ENCODE assay signal across 12 cellular contexts in genomic region chr13:99985886-99986527, GRCh38. TPM values are rescaled to one million over a fixed set of nuclear protein-coding genes. Genes with fewer than 3 reads are reported as not detected.
DNase-seq lines count a peak whose midpoint lies in the region; ATAC-seq and TF ChIP-seq lines count a peak whose summit lies in the region.
"Had no signal": no experiment of that assay in that cellular context is flagged by ENCODE, and none has a peak within 500 bp of the region (broad histone marks: within the 10 kb centered on the region; RNA-seq: fewer than 3 reads in every experiment).

No MANE protein-coding gene starts in this region.

- H3K9me3 Mint-ChIP-seq in Calu3 (ENCODE audit: low read depth, unreplicated experiment) = no peaks in the 10 kb centered on the region
- peaks cover 0 to 43% (median 28%) of the 10 kb centered on the region in 7 donors for H3K9me3 Mint-ChIP-seq in naive B cell

- H3K4me3 Mint-ChIP-seq in Calu3 (ENCODE audit: low read depth, unreplicated experiment) (peak overlapping the region; percentile 14), naive B cell (peak overlapping the region in 6 of 8 donors; percentile 5 to 85 (median 56))

- intact Hi-C loops in Calu3 (cut with micrococcal nuclease; ENCODE audit: unreplicated experiment) = no loop called here

- POLR2A ChIA-PET in HEK293T (lab: Yijun Ruan, JAX) = interaction anchor here (0.5 to 4.4 kb wide), 5 partner anchors 15 to 489 kb away, joined by 3 to 31 read pairs (median 4); partner anchors contain the start of gene ZIC5

- H3K27me3 Mint-ChIP-seq in Calu3 (ENCODE audit: unreplicated experiment) (no peaks in the 10 kb centered on the region), naive B cell (peaks cover 48 to 67% (median 48%) of the 10 kb centered on the region in 3 donors)

- DNase-seq in Calu3 (no peak), HEK293T (ENCODE audit: extremely low spot score) (no peak), astrocyte of the hippocampus (ENCODE audit: low read depth, low spot score) (peak; percentile 58), naive B cell (no peak), erythroblast (lab: John Stamatoyannopoulos, UW) (no peak), SKM-1 (lab: John Stamatoyannopoulos, UW; ENCODE audit: unreplicated experiment) (no peak)
- DNase-seq: hippocampal formation; NCI-H510A; stimulated activated CD4-positive, alpha-beta T cell treated with anti-CD3 and anti-CD28 coated beads, Interleukin-15, amount 100 ng/mL, for 24 hours; stomach had no signal

- no peak for TF ChIP-seq CTCF in Calu3 (IDR thresholded peaks at IDR 0.05; ENCODE audit: unreplicated experiment)

- no peak overlapping the region for H3K27ac Mint-ChIP-seq in Calu3 (ENCODE audit: unreplicated experiment)
- peak overlapping the region in 5 of 6 donors; percentile 72 to 98 (median 95) for H3K27ac Mint-ChIP-seq in naive B cell

- no peak for TF ChIP-seq POLR2A in erythroblast (IDR thresholded peaks at IDR 0.05; ENCODE audit: low read length)

- ATAC-seq in naive B cell (ENCODE audit: low read depth in 2 of 2) = no peak
- ATAC-seq in GM19328 (IDR thresholded peaks at IDR 0.05; ENCODE audit: unreplicated experiment) = no peak

- CTCF ChIA-PET in Calu3 (lab: Charles Lee) (no interaction called here), HEK293T (lab: Yijun Ruan, JAX) (no interaction called here)

- H3K36me3 Mint-ChIP-seq in Calu3 (ENCODE audit: insufficient read depth, unreplicated experiment) (peaks cover 4% of the 10 kb centered on the region), naive B cell (peaks cover 9 to 14% of the 10 kb centered on the region in 2 donors)

- H3K4me1 Mint-ChIP-seq in Calu3 (ENCODE audit: low read depth, unreplicated experiment) (no peaks in the 10 kb centered on the region), naive B cell (peaks cover 5 to 23% (median 9%) of the 10 kb centered on the region in 3 donors)

- no TSS peak for BruUV-seq in Calu3 (replicated peaks; lab: Mats Ljungman, UMichigan)

TF ChIP-seq in HEK293T, 16 proteins besides CTCF, POLR2A, EP300 and RAD21:
- 0 out of 2 replicates have a peak, but pooled peaks have one; percentile 10 for TF ChIP-seq CTBP1 (IDR thresholded peaks at IDR 0.05; ENCODE audit: borderline replicate concordance)
- no peak for TF ChIP-seq LEF1 (IDR thresholded peaks at IDR 0.05; ENCODE audit: borderline replicate concordance)

RNA-seq across cellular contexts. Expression of gene ZIC2, which starts 4.4 kb away (rescaled TPM):
- total RNA-seq in Calu3 (2022) = 3.5 and 3.6 TPM in 2 replicates
- not detected for polyA plus RNA-seq in naive B cell (ENCODE audit: low read depth in 6 of 6)
- total RNA-seq: stomach had no signal
- polyA plus RNA-seq: stomach had no signal

RNA-seq across cellular contexts. Expression of gene ZIC5, which starts 14.4 kb away (rescaled TPM):
- 0.57 and 0.71 TPM in 2 replicates for total RNA-seq in Calu3 (2022)
- polyA plus RNA-seq in naive B cell (ENCODE audit: low read depth in 6 of 6) = not detected
- total RNA-seq: stomach; T-helper 1 cell treated with Interleukin-12 subunit alpha and Interleukin-12 subunit beta and Interleukin-4 antibody, amounts not matched to agents 30 ng/mL and 1 ng/mL, for 36 hours had no signal
- polyA plus RNA-seq: stomach had no signal
